Comparison of ENCODE assay signal across 22 cellular contexts in genomic region chr6:166931426-166931970, GRCh38. TPM values are rescaled to one million over a fixed set of nuclear protein-coding genes. Genes with fewer than 3 reads are reported as not detected.
A peak's percentile ranks its signal among the peaks of the same experiment; 100 is the strongest.
DNase-seq lines count a peak whose midpoint lies in the region; ATAC-seq and TF ChIP-seq lines count a peak whose summit lies in the region.
"Had no signal": no experiment of that assay in that cellular context is flagged by ENCODE, and none has a peak within 500 bp of the region (broad histone marks: within the 10 kb centered on the region; RNA-seq: fewer than 3 reads in every experiment).

No MANE protein-coding gene starts in this region.

- H2AFZ ChIP-seq in Karpas-422 (ENCODE audit: low read length) = no peak overlapping the region

- H3K9me3 Mint-ChIP-seq in stimulated activated naive CD8-positive, alpha-beta T cell treated with anti-CD3 and anti-CD28 coated beads, Interleukin-15, amount 100 ng/mL, for 72 hours = no peaks in the 10 kb centered on the region
- H3K9me3 Mint-ChIP-seq: activated T-cell treated with anti-CD3 and anti-CD28 coated beads, Interleukin-2, amount 50 U/mL, for 4 hours had no signal

- TF ChIP-seq CTCF in vagina (IDR thresholded peaks at IDR 0.05) (no peak), prostate gland (IDR thresholded peaks at IDR 0.05) (no peak)

- intact Hi-C loops in vagina (cut with DNase I) = no loop called here
- intact Hi-C loops in prostate gland (cut with DNase I) = no loop called here

- TF ChIP-seq POLR2A in vagina (IDR thresholded peaks at IDR 0.05) = no peak
- TF ChIP-seq POLR2A in prostate gland (IDR thresholded peaks at IDR 0.05) = no peak

- no peaks in the 10 kb centered on the region for H3K9me2 ChIP-seq in Karpas-422 (replicated peaks; ENCODE audit: insufficient read depth, low read length)

- DNase-seq in stimulated activated naive CD8-positive, alpha-beta T cell treated with anti-CD3 and anti-CD28 coated beads, Interleukin-15, amount 100 ng/mL, for 72 hours = no peak
- DNase-seq in stimulated activated naive CD8-positive, alpha-beta T cell treated with anti-CD3 and anti-CD28 coated beads, Interleukin-15, Interleukin-2, amounts not matched to agents 100 U/mL and 50 U/mL, for 24 hours = no peak
- DNase-seq in T-helper 17 cell = no peak
- DNase-seq in left kidney (ENCODE audit: low read depth, low spot score) = peak; percentile 48
- DNase-seq in vagina (ENCODE audit: extremely low spot score in 2 of 2) = peak; percentile 72 to 79
- no peak for DNase-seq in Karpas-422
- DNase-seq in prostate gland (ENCODE audit: low spot score) = no peak
- DNase-seq: activated CD4-positive, alpha-beta T cell treated with anti-CD3 and anti-CD28 coated beads, Interleukin-2, amount 50 U/mL, for 1 hour; activated T-cell treated with anti-CD3 and anti-CD28 coated beads, Interleukin-2, amount 50 U/mL, for 4 hours; body of pancreas; Caco-2; kidney; lower lobe of right lung; NCI-H1092 treated with DMSO at 0.1 percent for 48 hours; NCI-H1930; NCI-H2227 treated with DMSO at 0.1 percent for 48 hours; stimulated activated CD4-positive, alpha-beta T cell treated with anti-CD3 and anti-CD28 coated beads, Interleukin-2, amount 100 ng/mL, for 48 hours; stomach had no signal

- H3K9ac ChIP-seq in Karpas-422 (ENCODE audit: low read length) = no peak overlapping the region

- H3K36me3 ChIP-seq in vagina (peaks cover 0 to 27% of the 10 kb centered on the region in 2 donors), Karpas-422 (ENCODE audit: insufficient read depth, low read length) (peaks cover 7% of the 10 kb centered on the region; the same call in 1 of the 2 replicates), prostate gland (no peaks in the 10 kb centered on the region)

- no peaks in the 10 kb centered on the region for H3K79me2 ChIP-seq in Karpas-422 (ENCODE audit: low read length)

- H3K36me3 Mint-ChIP-seq in T-helper 17 cell (ENCODE audit: low read depth) = peaks cover 7% of the 10 kb centered on the region

- H3K27ac Mint-ChIP-seq in stimulated activated naive CD8-positive, alpha-beta T cell treated with anti-CD3 and anti-CD28 coated beads, Interleukin-15, amount 100 ng/mL, for 72 hours = peak overlapping the region; percentile 34 to 38
- peak overlapping the region; percentile 90 for H3K27ac Mint-ChIP-seq in T-helper 17 cell

- H3K9me3 ChIP-seq in T-helper 17 cell (ENCODE audit: control insufficient read depth, low read length, poor library complexity, severe bottlenecking) (no peaks in the 10 kb centered on the region), vagina (no peaks in the 10 kb centered on the region), Karpas-422 (ENCODE audit: low read length) (no peaks in the 10 kb centered on the region), prostate gland (no peaks in the 10 kb centered on the region)
- H3K9me3 ChIP-seq: body of pancreas, Caco-2, lower lobe of right lung, stomach, tibial nerve had no signal

- no peak overlapping the region for H3K4me3 ChIP-seq in vagina
- no peak overlapping the region for H3K4me3 ChIP-seq in Karpas-422 (ENCODE audit: low read length)
- H3K4me3 ChIP-seq in prostate gland = no peak overlapping the region
- H3K4me3 ChIP-seq: body of pancreas, lower lobe of right lung, smooth muscle cell, stomach, tibial nerve had no signal

- ATAC-seq in stimulated activated naive CD8-positive, alpha-beta T cell treated with anti-CD3 and anti-CD28 coated beads, Interleukin-15, amount 100 ng/mL, for 72 hours = no peak
- ATAC-seq in stimulated activated naive CD8-positive, alpha-beta T cell treated with anti-CD3 and anti-CD28 coated beads, Interleukin-15, Interleukin-2, amounts not matched to agents 100 U/mL and 50 U/mL, for 24 hours = no peak
- ATAC-seq in T-helper 17 cell = no peak
- no peak for ATAC-seq in HG03108 (IDR thresholded peaks at IDR 0.05; ENCODE audit: unreplicated experiment)
- ATAC-seq: activated T-cell treated with anti-CD3 and anti-CD28 coated beads, Interleukin-2, amount 50 U/mL, for 4 hours; body of pancreas; Right ventricle myocardium inferior had no signal

- H3K4me1 ChIP-seq in vagina = no peaks in the 10 kb centered on the region
- peaks cover 8% of the 10 kb centered on the region for H3K4me1 ChIP-seq in Karpas-422 (ENCODE audit: low read length)
- H3K4me1 ChIP-seq in prostate gland (replicated peaks) = no peaks in the 10 kb centered on the region
- H3K4me1 ChIP-seq: body of pancreas, Caco-2, lower lobe of right lung, tibial nerve had no signal

- H3K4me3 Mint-ChIP-seq in stimulated activated naive CD8-positive, alpha-beta T cell treated with anti-CD3 and anti-CD28 coated beads, Interleukin-15, amount 100 ng/mL, for 72 hours = no peak overlapping the region
- H3K4me3 Mint-ChIP-seq in T-helper 17 cell = no peak overlapping the region
- H3K4me3 Mint-ChIP-seq: activated T-cell treated with anti-CD3 and anti-CD28 coated beads, Interleukin-2, amount 50 U/mL, for 4 hours had no signal

- H3K27me3 Mint-ChIP-seq in stimulated activated naive CD8-positive, alpha-beta T cell treated with anti-CD3 and anti-CD28 coated beads, Interleukin-15, amount 100 ng/mL, for 72 hours = no peaks in the 10 kb centered on the region
- no peaks in the 10 kb centered on the region for H3K27me3 Mint-ChIP-seq in T-helper 17 cell

- H4K20me1 ChIP-seq in Karpas-422 (ENCODE audit: insufficient read depth, low read depth, low read length) = no peaks in the 10 kb centered on the region; the same call in 1 of the 2 replicates

- H3K4me1 Mint-ChIP-seq in stimulated activated naive CD8-positive, alpha-beta T cell treated with anti-CD3 and anti-CD28 coated beads, Interleukin-15, amount 100 ng/mL, for 72 hours = peaks cover 29% of the 10 kb centered on the region
- peaks cover 33% of the 10 kb centered on the region for H3K4me1 Mint-ChIP-seq in T-helper 17 cell

- 88% methylated on average over 14 of the region's 14 CpGs for WGBS in prostate gland

- H3K27me3 ChIP-seq in vagina = no peaks in the 10 kb centered on the region
- H3K27me3 ChIP-seq in Karpas-422 (ENCODE audit: low read length) = no peaks in the 10 kb centered on the region
- H3K27me3 ChIP-seq in prostate gland (replicated peaks; ENCODE audit: insufficient read depth) = no peaks in the 10 kb centered on the region
- H3K27me3 ChIP-seq: body of pancreas, stomach, tibial nerve had no signal

- H3K27ac ChIP-seq in vagina (no peak overlapping the region), Karpas-422 (ENCODE audit: low read length) (no peak overlapping the region), prostate gland (no peak overlapping the region)
- H3K27ac ChIP-seq: body of pancreas, lower lobe of right lung, stomach, tibial nerve had no signal

- H3K4me2 ChIP-seq in Karpas-422 (ENCODE audit: low read depth, low read length, poor library complexity, severe bottlenecking) = no peak overlapping the region
- H3K4me2 ChIP-seq: smooth muscle cell had no signal

RNA-seq across cellular contexts. Expression of gene RNASET2, which starts 24.9 kb away (rescaled TPM):
- total RNA-seq in T-helper 17 cell = 100 to 1,000 TPM; 245 to 340 TPM
- total RNA-seq in vagina = 31.4 TPM
- total RNA-seq in Karpas-422 (2014; rRNA removed; shearing (Covaris generic); ENCODE audit: low replicate concordance) = 147 and 246 TPM in 2 replicates
- total RNA-seq in prostate gland = 100 to 1,000 TPM in 1 of 2 donors, 10 to 100 TPM in 1; 81.3 to 180 TPM

Comparison
In these comparisons a context has a peak if more than half of its experiments do, and no peak if none do; other contexts are left out.
1. DNase-seq: peak in left kidney (single experiment) and vagina (2 of 2); none in stimulated activated naive CD8-positive, alpha-beta T cell treated with anti-CD3 and anti-CD28 coated beads, Interleukin-15, amount 100 ng/mL, for 72 hours (0 of 2), stimulated activated naive CD8-positive, alpha-beta T cell treated with anti-CD3 and anti-CD28 coated beads, Interleukin-15, Interleukin-2, amounts not matched to agents 100 U/mL and 50 U/mL, for 24 hours (single experiment), T-helper 17 cell (0 of 3), Karpas-422 (single experiment) and prostate gland (single experiment).